Comparison of ENCODE assay signal across 8 cellular contexts in genomic region chrX:18579495-18579894, GRCh38.
"Had no signal": no experiment of that assay in that cellular context is flagged by ENCODE, and none has a peak within 500 bp of the region (broad histone marks: within the 10 kb centered on the region; RNA-seq: fewer than 3 reads in every experiment).

No MANE protein-coding gene starts in this region.

- H3K27ac Mint-ChIP-seq: GM23338, H9, IgD-negative memory B cell had no signal

- H3K27me3 Mint-ChIP-seq: IgD-negative memory B cell had no signal

- H3K4me3 Mint-ChIP-seq: GM23338, H9, IgD-negative memory B cell had no signal

- H3K4me2 ChIP-seq: GM23338 had no signal

- H3K4me3 ChIP-seq: GM23338 had no signal

- FAIRE-seq: H1, H54 had no signal

- ATAC-seq: GM23338 had no signal

- H3K27ac ChIP-seq: HL-60 had no signal

- H3K4me1 Mint-ChIP-seq: H9, IgD-negative memory B cell had no signal

- H2AFZ ChIP-seq: GM23338 had no signal

- H3K9me3 Mint-ChIP-seq: GM23338, IgD-negative memory B cell had no signal

- DNase-seq: H9, HCEC 1CT, KG1 had no signal
